Comparison of ENCODE assay signal across 1 cellular context in genomic region chr17:60311936-60312335, GRCh38.
TF ChIP-seq lines count a peak whose summit lies in the region.

No MANE protein-coding gene starts in this region.

TF ChIP-seq in IMR-90, 13 proteins besides CTCF, POLR2A, EP300 and RAD21 (continued from another document):
- no peak for TF ChIP-seq RFX5 (IDR thresholded peaks at IDR 0.05; ENCODE audit: low read depth, low read length)
- TF ChIP-seq USF2 (IDR thresholded peaks at IDR 0.05; ENCODE audit: low read depth, low read length): no peak
- no peak for TF ChIP-seq CEBPB (IDR thresholded peaks at IDR 0.05; ENCODE audit: low read depth, low read length)
- TF ChIP-seq NFE2L2 (IDR thresholded peaks at IDR 0.05; ENCODE audit: low read depth, low read length): no peak
